Comparison of ENCODE assay signal across 18 cellular contexts in genomic region chr4:91171217-91171616, GRCh38.
"Had no signal": no experiment of that assay in that cellular context is flagged by ENCODE, and none has a peak within 500 bp of the region (broad histone marks: within the 10 kb centered on the region; RNA-seq: fewer than 3 reads in every experiment).

No MANE protein-coding gene starts in this region.

- FAIRE-seq: pancreas had no signal

- H3K36me3 Mint-ChIP-seq: naive thymus-derived CD4-positive, alpha-beta T cell had no signal

- H3K4me1 Mint-ChIP-seq: memory B cell; naive thymus-derived CD4-positive, alpha-beta T cell had no signal

- H3K27ac Mint-ChIP-seq: memory B cell; naive thymus-derived CD4-positive, alpha-beta T cell had no signal

- H3K4me1 ChIP-seq: left ventricle myocardium inferior, pancreas, sigmoid colon, upper lobe of right lung had no signal

- H3K9me3 ChIP-seq: pancreas, sigmoid colon, thoracic aorta had no signal

- H3K36me3 ChIP-seq: cardiac muscle cell, left ventricle myocardium inferior, pancreas, sigmoid colon, thoracic aorta, upper lobe of right lung had no signal

- H3K4me3 Mint-ChIP-seq: memory B cell; naive thymus-derived CD4-positive, alpha-beta T cell had no signal

- H3K27ac ChIP-seq: cardiac muscle cell, coronary artery, left ventricle myocardium inferior, pancreas, sigmoid colon, thoracic aorta, upper lobe of right lung had no signal

- H3K4me3 ChIP-seq: cardiac muscle cell, coronary artery, left ventricle myocardium inferior, mucosa of descending colon, pancreas, sigmoid colon, thoracic aorta, upper lobe of right lung had no signal

- H3K27me3 ChIP-seq: cardiac muscle cell, pancreas, sigmoid colon, upper lobe of right lung had no signal

- ATAC-seq: activated CD4-positive, CD25-positive, alpha-beta regulatory T cell treated with anti-CD3 and anti-CD28 coated beads, Interleukin-2, amount 50 U/mL, for 24 hours; mucosa of descending colon; naive thymus-derived CD4-positive, alpha-beta T cell; pancreas; upper lobe of right lung had no signal

- H3K27me3 Mint-ChIP-seq: memory B cell; naive thymus-derived CD4-positive, alpha-beta T cell had no signal

- DNase-seq: activated CD4-positive, alpha-beta T cell treated with anti-CD3 and anti-CD28 coated beads, Interleukin-2, amount 50 U/mL, for 1 hour; activated naive CD4-positive, alpha-beta T cell; activated T-cell treated with anti-CD3 and anti-CD28 coated beads for 4 hours; anterior cingulate cortex; effector CD4-positive, alpha-beta T cell; islet precursor cell; left ventricle myocardium inferior; mucosa of descending colon; naive thymus-derived CD4-positive, alpha-beta T cell; pancreas; sigmoid colon; stimulated activated CD4-positive, alpha-beta T cell treated with anti-CD3 and anti-CD28 coated beads, Interleukin-1b, Interleukin-23, amount 100 ng/mL, for 48 hours; upper lobe of right lung had no signal
